In genomic region chr4:145583656-145584055, GRCh38 we compare ENCODE assay signal across 20 cellular contexts.
"Had no signal": no experiment of that assay in that cellular context is flagged by ENCODE, and none has a peak within 500 bp of the region (broad histone marks: within the 10 kb centered on the region; RNA-seq: fewer than 3 reads in every experiment).

No MANE protein-coding gene starts in this region.

- H3K4me3 Mint-ChIP-seq: activated CD4-positive, alpha-beta memory T cell treated with anti-CD3 and anti-CD28 coated beads, Interleukin-2, amount 10 ng/mL, durations not matched to agents 7 days and 5 days; activated CD4-positive, alpha-beta T cell treated with anti-CD3 and anti-CD28 coated beads, Interleukin-2, amount 10 ng/mL, durations not matched to agents 24 days and 14 days; activated naive CD4-positive, alpha-beta T cell treated with anti-CD3 and anti-CD28 coated beads for 36 hours; activated naive CD8-positive, alpha-beta T cell; activated T-helper 17 cell treated with anti-CD3 and anti-CD28 coated beads, Interleukin-2, amount 50 U/mL, for 72 hours; T-helper 1 cell treated with Interleukin-12 subunit alpha and Interleukin-12 subunit beta and Interleukin-4 antibody, amounts not matched to agents 30 μg/mL and 1 μg/mL, for 36 hours had no signal

- H3K9me3 Mint-ChIP-seq: activated CD4-positive, alpha-beta memory T cell treated with anti-CD3 and anti-CD28 coated beads, Interleukin-2, amount 10 ng/mL, durations not matched to agents 7 days and 5 days; activated CD4-positive, alpha-beta T cell treated with anti-CD3 and anti-CD28 coated beads, Interleukin-2, amount 10 ng/mL, durations not matched to agents 24 days and 14 days; activated T-helper 17 cell treated with anti-CD3 and anti-CD28 coated beads, Interleukin-2, amount 50 U/mL, for 72 hours had no signal

- DNase-seq: activated CD4-positive, alpha-beta memory T cell treated with anti-CD3 and anti-CD28 coated beads, Interleukin-2, amount 10 ng/mL, durations not matched to agents 7 days and 5 days; activated CD4-positive, alpha-beta T cell treated with anti-CD3 and anti-CD28 coated beads for 1 hour; activated CD4-positive, alpha-beta T cell treated with anti-CD3 and anti-CD28 coated beads, Interleukin-2, amount 10 ng/mL, durations not matched to agents 24 days and 14 days; activated gamma-delta T cell; activated naive CD4-positive, alpha-beta T cell treated with anti-CD3 and anti-CD28 coated beads for 36 hours; activated T-cell treated with anti-CD3 and anti-CD28 coated beads for 4 hours; activated T-cell treated with anti-CD3 and anti-CD28 coated beads, Interleukin-2, amount 50 U/mL, for 48 hours; caudate nucleus; KG1; NCI-H1105; NCI-H1436; NCI-H1694 treated with DMSO at 0.1 percent for 48 hours; NCI-H2029 treated with DMSO at 0.1 percent for 48 hours; NCI-H510A treated with DMSO at 0.1 percent for 48 hours; NCI-H69; NK-92 treated with Interleukin-12 subunit alpha and Interleukin-12 subunit beta, amount 100 ng/mL, for 24 hours; SHP77 treated with DMSO at 0.1 percent for 48 hours had no signal

- H3K36me3 Mint-ChIP-seq: activated naive CD8-positive, alpha-beta T cell had no signal

- ATAC-seq: activated T-helper 17 cell treated with anti-CD3 and anti-CD28 coated beads, Interleukin-2, amount 50 U/mL, for 72 hours had no signal

- H3K4me1 Mint-ChIP-seq: activated CD4-positive, alpha-beta memory T cell treated with anti-CD3 and anti-CD28 coated beads, Interleukin-2, amount 10 ng/mL, durations not matched to agents 7 days and 5 days; activated CD4-positive, alpha-beta T cell treated with anti-CD3 and anti-CD28 coated beads, Interleukin-2, amount 10 ng/mL, durations not matched to agents 24 days and 14 days; activated T-helper 17 cell treated with anti-CD3 and anti-CD28 coated beads, Interleukin-2, amount 50 U/mL, for 72 hours had no signal

- H3K27ac Mint-ChIP-seq: activated CD4-positive, alpha-beta memory T cell treated with anti-CD3 and anti-CD28 coated beads, Interleukin-2, amount 10 ng/mL, durations not matched to agents 7 days and 5 days; activated CD4-positive, alpha-beta T cell treated with anti-CD3 and anti-CD28 coated beads, Interleukin-2, amount 10 ng/mL, durations not matched to agents 24 days and 14 days; activated naive CD4-positive, alpha-beta T cell treated with anti-CD3 and anti-CD28 coated beads for 36 hours; activated naive CD8-positive, alpha-beta T cell; activated T-helper 17 cell treated with anti-CD3 and anti-CD28 coated beads, Interleukin-2, amount 50 U/mL, for 72 hours; T-helper 1 cell treated with Interleukin-12 subunit alpha and Interleukin-12 subunit beta and Interleukin-4 antibody, amounts not matched to agents 30 μg/mL and 1 μg/mL, for 36 hours had no signal
